In genomic region chr1:155001438-155001687, GRCh38 we compare ENCODE assay signal across 8 cellular contexts. TPM values are rescaled to one million over a fixed set of nuclear protein-coding genes. Genes with fewer than 3 reads are reported as not detected.
DNase-seq lines count a peak whose midpoint lies in the region; ATAC-seq and TF ChIP-seq lines count a peak whose summit lies in the region.

No MANE protein-coding gene starts in this region.

- intact Hi-C loops in heart right ventricle (cut with DNase I), result loop anchor here in 5 of 10 donors (1.0 to 10.0 kb wide), 5 partner anchors 16 to 63 kb away; partner anchors contain the start of genes CKS1B (in 3 of the 5), ADAM15 (in 1 of the 5), EFNA4 (in 1 of the 5) and PYGO2 (in 1 of the 5)
- intact Hi-C loops in Right ventricle myocardium superior (cut with DNase I), result no loop called here
- intact Hi-C loops in lower leg skin (cut with DNase I; ENCODE audit: low total_unique reads), result no loop called here

- 1% methylated on average over 12 of the region's 12 CpGs for WGBS in heart right ventricle, 2 donors
- WGBS in lower leg skin, 2 donors, result 0 to 1% methylated on average over 12 of the region's 12 CpGs
- under 1% methylated on average over 12 of the region's 12 CpGs for WGBS in urinary bladder

- ATAC-seq in heart right ventricle, result no peak
- no peak for ATAC-seq in Right ventricle myocardium superior (ENCODE audit: poor library complexity)

- no peak for TF ChIP-seq CTCF in heart right ventricle (IDR thresholded peaks at IDR 0.05)
- no peak for TF ChIP-seq CTCF in lower leg skin (IDR thresholded peaks at IDR 0.05)

- DNase-seq in heart right ventricle, result no peak
- DNase-seq in Right ventricle myocardium superior, result no peak
- no peak for DNase-seq in lower leg skin (ENCODE audit: low spot score in 2 of 2)
- no peak for DNase-seq in AML-193 (lab: John Stamatoyannopoulos, UW)
- no peak for DNase-seq in COR-L47 (lab: John Stamatoyannopoulos, UW)
- DNase-seq in T1000 (lab: John Stamatoyannopoulos, UW), result no peak

- peak overlapping the region; percentile 50 to 97 (median 91) for H3K4me3 ChIP-seq in heart right ventricle
- peak overlapping the region; percentile 38 for H3K4me3 ChIP-seq in lower leg skin (ENCODE audit: low read depth, poor library complexity, severe bottlenecking)
- H3K4me3 ChIP-seq in urinary bladder (ENCODE audit: low read depth, low read length), result peak overlapping the region; percentile 83

- no peaks in the 10 kb centered on the region for H3K27me3 ChIP-seq in heart right ventricle

- H3K4me1 ChIP-seq in heart right ventricle, result peaks cover 25 to 65% (median 45%) of the 10 kb centered on the region in 9 donors
- H3K4me1 ChIP-seq in urinary bladder (ENCODE audit: insufficient read depth), result no peaks in the 10 kb centered on the region

- no peaks in the 10 kb centered on the region for H3K36me3 ChIP-seq in heart right ventricle
- H3K36me3 ChIP-seq in urinary bladder (ENCODE audit: insufficient read depth), result no peaks in the 10 kb centered on the region

- TF ChIP-seq POLR2A in lower leg skin (IDR thresholded peaks at IDR 0.05), result no peak

- H3K9me3 ChIP-seq in heart right ventricle, result no peaks in the 10 kb centered on the region

- H3K27ac ChIP-seq in heart right ventricle, result peak overlapping the region; percentile 80 to 98 (median 95)
- peak overlapping the region; percentile 90 for H3K27ac ChIP-seq in angular gyrus (ENCODE audit: low read depth, low read length)
- H3K27ac ChIP-seq in urinary bladder (ENCODE audit: low read depth), result peak overlapping the region; percentile 88

RNA-seq across cellular contexts. Expression of gene ZBTB7B, which starts 1.2 kb away (rescaled TPM):
- total RNA-seq in heart right ventricle (10 to 100 TPM; 25.7 to 54.7 (median 34.5) TPM), Right ventricle myocardium superior (44.1 TPM), lower leg skin (100 to 1,000 TPM; 270 to 295 (median 286) TPM), urinary bladder (14.7 TPM)
- polyA plus RNA-seq in heart right ventricle (10 to 100 TPM; 41.1 to 51.6 TPM), urinary bladder (52.0 TPM)

RNA-seq across cellular contexts. Expression of gene LENEP, which starts 8.0 kb away (rescaled TPM):
- total RNA-seq in heart right ventricle (not detected), Right ventricle myocardium superior (not detected), lower leg skin (1 to 10 TPM in 1 of 4 donors, not detected in 3; 1.4 TPM), urinary bladder (not detected)
- polyA plus RNA-seq in heart right ventricle (not detected), urinary bladder (not detected)

RNA-seq across cellular contexts. Expression of gene FLAD1, which starts 18.2 kb away (rescaled TPM):
- total RNA-seq in heart right ventricle (10 to 100 TPM; 20.1 to 36.8 (median 24.1) TPM), Right ventricle myocardium superior (34.7 TPM), lower leg skin (10 to 100 TPM; 38.7 to 45.3 (median 41.6) TPM), urinary bladder (10.5 TPM)
- polyA plus RNA-seq in heart right ventricle (10 to 100 TPM; 25.1 to 41.6 TPM), urinary bladder (27.9 TPM)

RNA-seq across cellular contexts. Expression of gene CKS1B, which starts 26.9 kb away (rescaled TPM):
- 10 to 100 TPM; 10.9 to 30.9 (median 17.5) TPM for total RNA-seq in heart right ventricle
- 10 to 100 TPM in 1 of 2 donors, 1 to 10 TPM in 1; 4.6 to 36.7 TPM for polyA plus RNA-seq in heart right ventricle
- total RNA-seq in Right ventricle myocardium superior, result 15.5 TPM
- total RNA-seq in lower leg skin, result 10 to 100 TPM; 40.0 to 58.7 (median 45.3) TPM
- 38.4 TPM for total RNA-seq in urinary bladder
- polyA plus RNA-seq in urinary bladder, result 54.9 TPM

RNA-seq across cellular contexts. Expression of gene SHC1, which starts 30.8 kb away (rescaled TPM):
- total RNA-seq in heart right ventricle (10 to 100 TPM; 42.6 to 95.7 (median 57.8) TPM), Right ventricle myocardium superior (52.7 TPM), lower leg skin (10 to 100 TPM; 45.4 to 68.9 (median 66.4) TPM), urinary bladder (61.2 TPM)
- polyA plus RNA-seq in heart right ventricle (10 to 100 TPM; 35.6 to 58.3 TPM), urinary bladder (110 TPM)

Comparison
In these comparisons a context has a peak if more than half of its experiments do, and no peak if none do; other contexts are left out.
1. H3K4me3 ChIP-seq: peak in every context shown above with its lines; median percentile 91 in heart right ventricle; 83 in urinary bladder; 38 in lower leg skin.